In genomic region chr1:154607748-154608521, GRCh38 we compare ENCODE assay signal across 8 cellular contexts. TPM values are rescaled to one million over a fixed set of nuclear protein-coding genes. Genes with fewer than 3 reads are reported as not detected.
DNase-seq lines count a peak whose midpoint lies in the region; ATAC-seq and TF ChIP-seq lines count a peak whose summit lies in the region.

Gene ADAR (minus strand): TSS chr1:154608186. CDS start chr1:154608006, 180 bp downstream.

- DNase-seq in AG09319 (ENCODE audit: extremely low read depth, low read depth) (peak; percentile 97), NCI-H510A treated with DMSO at 0.1 percent for 48 hours (lab: John Stamatoyannopoulos, UW) (peak; percentile 66)
- peak; percentile 84 for DNase-seq in activated CD4-positive, alpha-beta T cell treated with anti-CD3 and anti-CD28 coated beads, Interleukin-2, amount 50 U/mL, for 1 hour
- peak; percentile 87 for DNase-seq in stimulated activated CD4-positive, alpha-beta T cell treated with anti-CD3 and anti-CD28 coated beads, Interleukin-4, amount 100 ng/mL, for 1 hour

- H3K27ac Mint-ChIP-seq in dendritic cell treated with granulocyte-macrophage colony-stimulating factor and Interleukin-4, amounts not matched to agents 40 ng/mL and 50 ng/mL, for 4 days, result peak within 1 kb of the TSS; percentile 97

- H3K27me3 ChIP-seq in liver (ENCODE audit: control insufficient read depth in 4 of 4, insufficient read depth in 4 of 4, low read length in 3 of 4), result no peaks in the 10 kb centered on the region

- intact Hi-C loops in dendritic cell treated with granulocyte-macrophage colony-stimulating factor and Interleukin-4, amounts not matched to agents 40 ng/mL and 50 ng/mL, for 4 days (cut with micrococcal nuclease), result no loop called here

- WGBS in liver, result under 1% methylated on average over 61 of the region's 61 CpGs

- H3K4me3 Mint-ChIP-seq in dendritic cell treated with granulocyte-macrophage colony-stimulating factor and Interleukin-4, amounts not matched to agents 40 ng/mL and 50 ng/mL, for 4 days, result peak within 1 kb of the TSS; percentile 95

- H3K4me3 ChIP-seq in liver (ENCODE audit: low read depth in 1 of 3, low read length in 3 of 3), result peak within 1 kb of the TSS; percentile 75 to 100 (median 90)

- no peaks in the 10 kb centered on the region for H3K27me3 Mint-ChIP-seq in dendritic cell treated with granulocyte-macrophage colony-stimulating factor and Interleukin-4, amounts not matched to agents 40 ng/mL and 50 ng/mL, for 4 days

- peak within 1 kb of the TSS; percentile 97 to 98 for H3K27ac ChIP-seq in liver (ENCODE audit: low read depth in 1 of 2, low read length in 2 of 2)

- peaks cover 1 to 37% (median 20%) of the 10 kb centered on the region in 4 donors for H3K4me1 ChIP-seq in liver (ENCODE audit: control insufficient read depth in 4 of 4, insufficient read depth in 4 of 4, low read length in 3 of 4)

- H3K9me3 ChIP-seq in liver (ENCODE audit: control insufficient read depth in 4 of 4, low read length in 3 of 4), result no peaks in the 10 kb centered on the region

- peak within 1 kb of the TSS; percentile 88 to 96 for H3K9ac ChIP-seq in liver (ENCODE audit: low read depth in 1 of 2, low read length in 2 of 2)

- peak; percentile 26 to 55 for TF ChIP-seq RAD21 in liver (IDR thresholded peaks at IDR 0.05)

- ATAC-seq in GM19023 (IDR thresholded peaks at IDR 0.05; ENCODE audit: unreplicated experiment), result peak; percentile 61
- peak; percentile 76 for ATAC-seq in HG03354 (IDR thresholded peaks at IDR 0.05; ENCODE audit: poor library complexity, severe bottlenecking, unreplicated experiment)

- no peak for TF ChIP-seq CTCF in AG09319 (IDR thresholded peaks at IDR 0.05; ENCODE audit: low read depth, low read length)
- TF ChIP-seq CTCF in liver (IDR thresholded peaks at IDR 0.05; ENCODE audit: low read depth, low read length, missing input control), result no peak

- no peaks in the 10 kb centered on the region for H3K9me3 Mint-ChIP-seq in dendritic cell treated with granulocyte-macrophage colony-stimulating factor and Interleukin-4, amounts not matched to agents 40 ng/mL and 50 ng/mL, for 4 days

- H3K4me1 Mint-ChIP-seq in dendritic cell treated with granulocyte-macrophage colony-stimulating factor and Interleukin-4, amounts not matched to agents 40 ng/mL and 50 ng/mL, for 4 days (ENCODE audit: low read depth), result peaks cover 75% of the 10 kb centered on the region

- peaks cover 0 to 4% (median 0%) of the 10 kb centered on the region in 4 donors for H3K36me3 ChIP-seq in liver (ENCODE audit: control insufficient read depth in 4 of 4, insufficient read depth in 3 of 4, low read depth in 1 of 4, low read length in 3 of 4)

- peaks cover 39% of the 10 kb centered on the region for H3K36me3 Mint-ChIP-seq in dendritic cell treated with granulocyte-macrophage colony-stimulating factor and Interleukin-4, amounts not matched to agents 40 ng/mL and 50 ng/mL, for 4 days (ENCODE audit: low read depth)

TF ChIP-seq in liver, 16 proteins besides CTCF, POLR2A, EP300 and RAD21:
- TF ChIP-seq FOXA1 (IDR thresholded peaks at IDR 0.05), result peak; percentile 6
- peak; percentile 23 to 59 for TF ChIP-seq EGR1 (IDR thresholded peaks at IDR 0.05; ENCODE audit: low read depth in 2 of 2)
- peak; percentile 79 for TF ChIP-seq MAX (IDR thresholded peaks at IDR 0.05)
- peak; percentile 64 for TF ChIP-seq REST (IDR thresholded peaks at IDR 0.05)
- TF ChIP-seq TAF1 (conservative IDR thresholded peaks at IDR 0.05), result peak; percentile 56
- peak; percentile 81 for TF ChIP-seq SP1 (IDR thresholded peaks at IDR 0.05)
- peak; percentile 62 for TF ChIP-seq HNF4G (IDR thresholded peaks at IDR 0.05)
- peak; percentile 95 for TF ChIP-seq YY1 (IDR thresholded peaks at IDR 0.05)
- TF ChIP-seq GABPA (IDR thresholded peaks at IDR 0.05 in 1 of 2, conservative IDR thresholded peaks at IDR 0.05 in 1 of 2), result peak in 1 of 2 donors; percentile 63
- TF ChIP-seq FOXA2 (IDR thresholded peaks at IDR 0.05), result no peak
- TF ChIP-seq JUND (IDR thresholded peaks at IDR 0.05), result peak; percentile 54 to 66
- TF ChIP-seq HNF4A (conservative IDR thresholded peaks at IDR 0.05), result peak; percentile 80 to 88
- TF ChIP-seq NR2F2 (IDR thresholded peaks at IDR 0.05), result peak; percentile 66
- TF ChIP-seq ATF3 (IDR thresholded peaks at IDR 0.05), result peak; percentile 55
- TF ChIP-seq RXRA (IDR thresholded peaks at IDR 0.05), result peak; percentile 63 to 68
- TF ChIP-seq ZBTB33 (IDR thresholded peaks at IDR 0.05), result peak; percentile 80

RNA-seq across cellular contexts. Expression of gene ADAR, which starts in this region (rescaled TPM):
- total RNA-seq in liver, result 10 to 100 TPM; 51.1 to 76.1 TPM
- polyA plus RNA-seq in liver, result 10 to 100 TPM; 39.3 to 51.1 TPM

Comparison
In these comparisons a context has a peak if more than half of its experiments do, and no peak if none do; other contexts are left out.
1. Peak in every context shown above with its lines: DNase-seq, ATAC-seq, H3K4me3 ChIP-seq and H3K27ac ChIP-seq.